16 cellular contexts compared by ENCODE assay signal in genomic region chr1:26666855-26667254, GRCh38. TPM values are rescaled to one million over a fixed set of nuclear protein-coding genes. Genes with fewer than 3 reads are reported as not detected.
DNase-seq lines count a peak whose midpoint lies in the region; ATAC-seq, FAIRE-seq and TF ChIP-seq lines count a peak whose summit lies in the region.
"Had no signal": no experiment of that assay in that cellular context is flagged by ENCODE, and none has a peak within 500 bp of the region (broad histone marks: within the 10 kb centered on the region; RNA-seq: fewer than 3 reads in every experiment).

No MANE protein-coding gene starts in this region.

- no peak overlapping the region for H3K4me3 ChIP-seq in kidney (ENCODE audit: low read length in 2 of 2)
- no peak overlapping the region for H3K4me3 ChIP-seq in ovary
- H3K4me3 ChIP-seq: BLaER1, cardiac muscle cell, stomach had no signal

- FAIRE-seq in kidney (lab: Jason Lieb, UNC), result no peak

- H3K27ac ChIP-seq in kidney (ENCODE audit: low read depth in 2 of 2, low read length in 2 of 2), result no peak overlapping the region
- no peak overlapping the region for H3K27ac ChIP-seq in ovary
- H3K27ac ChIP-seq: BLaER1, cardiac muscle cell, stomach had no signal

- H3K4me1 ChIP-seq in kidney (ENCODE audit: control insufficient read depth in 1 of 2, insufficient read depth in 1 of 2, low read depth in 1 of 2, low read length in 2 of 2) (no peaks in the 10 kb centered on the region), ovary (ENCODE audit: insufficient read depth) (no peaks in the 10 kb centered on the region)
- H3K4me1 ChIP-seq: BLaER1, stomach had no signal

- no peak overlapping the region for H3K9ac ChIP-seq in kidney (ENCODE audit: low read length in 2 of 2)
- H3K9ac ChIP-seq: BLaER1 had no signal

- no peaks in the 10 kb centered on the region for H3K9me3 ChIP-seq in kidney (ENCODE audit: control insufficient read depth in 1 of 2, low read length in 2 of 2)
- no peaks in the 10 kb centered on the region for H3K9me3 ChIP-seq in ovary
- H3K9me3 ChIP-seq: BLaER1, stomach had no signal

- TF ChIP-seq CTCF in kidney (IDR thresholded peaks at IDR 0.05; ENCODE audit: borderline replicate concordance, extremely low read depth, insufficient read depth), result no peak
- no peak for TF ChIP-seq CTCF in ovary (IDR thresholded peaks at IDR 0.05)
- no peak for TF ChIP-seq CTCF in progenitor cell of endocrine pancreas (IDR thresholded peaks at IDR 0.05; ENCODE audit: unreplicated experiment)

- TF ChIP-seq POLR2A in ovary (IDR thresholded peaks at IDR 0.05), result no peak

- no peaks in the 10 kb centered on the region for H3K9me3 Mint-ChIP-seq in progenitor cell of endocrine pancreas (ENCODE audit: low read depth)

- H3K4me3 Mint-ChIP-seq in progenitor cell of endocrine pancreas (ENCODE audit: low read depth), result no peak overlapping the region

- DNase-seq in DMS53 treated with DMSO at 0.1 percent for 48 hours (lab: John Stamatoyannopoulos, UW; ENCODE audit: unreplicated experiment) (peak; percentile 40), H4 (ENCODE audit: low spot score) (peak; percentile 9), fibroblast of peridontal ligament (ENCODE audit: extremely low read depth) (peak; percentile 31), kidney (no peak), ovary (no peak), progenitor cell of endocrine pancreas (ENCODE audit: low spot score, unreplicated experiment) (no peak)
- DNase-seq: DMS153; effector memory CD4-positive, alpha-beta T cell; glutamatergic neuron; NCI-H1436; nucleus accumbens; stomach had no signal

- intact Hi-C loops in kidney (cut with DNase I) (no loop called here), ovary (cut with DNase I) (no loop called here)

- ATAC-seq in SK-N-SH treated with all-trans-retinoic acid at 6 μM for 48 hours, result peak; percentile 61
- ATAC-seq in HG02571 (IDR thresholded peaks at IDR 0.05; ENCODE audit: unreplicated experiment), result no peak

- H3K27me3 Mint-ChIP-seq in progenitor cell of endocrine pancreas, result no peaks in the 10 kb centered on the region

- no peaks in the 10 kb centered on the region for H3K36me3 Mint-ChIP-seq in progenitor cell of endocrine pancreas (ENCODE audit: insufficient read depth)

- peaks cover 2% of the 10 kb centered on the region for H3K4me1 Mint-ChIP-seq in progenitor cell of endocrine pancreas (ENCODE audit: low read depth)

- H3K27ac Mint-ChIP-seq in progenitor cell of endocrine pancreas, result no peak overlapping the region

- WGBS in ovary, 3 donors, result 94 to 100% (median 100%) methylated on average over 1 of the region's 1 CpG

- no peaks in the 10 kb centered on the region for H3K36me3 ChIP-seq in kidney (ENCODE audit: control insufficient read depth in 1 of 2, insufficient read depth in 2 of 2, low read length in 2 of 2)
- H3K36me3 ChIP-seq in ovary, result no peaks in the 10 kb centered on the region
- H3K36me3 ChIP-seq: BLaER1, cardiac muscle cell, stomach had no signal

- H3K27me3 ChIP-seq in ovary, result no peaks in the 10 kb centered on the region
- H3K27me3 ChIP-seq: BLaER1, cardiac muscle cell, stomach had no signal

- no peak for TF ChIP-seq EP300 in ovary (IDR thresholded peaks at IDR 0.05)

TF ChIP-seq in SK-N-SH treated with all-trans-retinoic acid at 6 μM for 48 hours, 23 proteins besides CTCF, POLR2A, EP300 and RAD21:
- TF ChIP-seq POU6F1 (CRISPR knock-in tag; IDR thresholded peaks at IDR 0.05; ENCODE audit: borderline replicate concordance, low read depth) (no peak), CREB5 (CRISPR knock-in tag; IDR thresholded peaks at IDR 0.05; ENCODE audit: low read depth) (no peak), ZFP3 (CRISPR knock-in tag; IDR thresholded peaks at IDR 0.05) (no peak), ARNTL (CRISPR knock-in tag; IDR thresholded peaks at IDR 0.05; ENCODE audit: borderline replicate concordance, low read depth) (no peak)

RNA-seq across cellular contexts. Expression of gene ARID1A, which starts 29.0 kb away (rescaled TPM):
- 10.7 and 13.0 TPM in 2 replicates for total RNA-seq in H4 (2014; rRNA removed; shearing (Covaris generic))
- total RNA-seq in kidney (71.7 TPM), ovary (100 to 1,000 TPM in 1 of 7 donors, 10 to 100 TPM in 6; 28.5 to 102 (median 77.5) TPM), progenitor cell of endocrine pancreas (174 and 186 TPM in 2 replicates)
- polyA plus RNA-seq in kidney (ENCODE audit: insufficient read depth, low read depth, low replicate concordance) (9.9 TPM), ovary (10 to 100 TPM; 27.6 to 40.1 TPM)

Comparison
In these comparisons a context has a peak if more than half of its experiments do, and no peak if none do; other contexts are left out.
1. DNase-seq: peak in DMS53 treated with DMSO at 0.1 percent for 48 hours (single experiment), H4 (single experiment) and fibroblast of peridontal ligament (single experiment); none in kidney (single experiment), ovary (0 of 5) and progenitor cell of endocrine pancreas (single experiment).